27 cellular contexts compared by ENCODE assay signal in the genomic region with DNA sequence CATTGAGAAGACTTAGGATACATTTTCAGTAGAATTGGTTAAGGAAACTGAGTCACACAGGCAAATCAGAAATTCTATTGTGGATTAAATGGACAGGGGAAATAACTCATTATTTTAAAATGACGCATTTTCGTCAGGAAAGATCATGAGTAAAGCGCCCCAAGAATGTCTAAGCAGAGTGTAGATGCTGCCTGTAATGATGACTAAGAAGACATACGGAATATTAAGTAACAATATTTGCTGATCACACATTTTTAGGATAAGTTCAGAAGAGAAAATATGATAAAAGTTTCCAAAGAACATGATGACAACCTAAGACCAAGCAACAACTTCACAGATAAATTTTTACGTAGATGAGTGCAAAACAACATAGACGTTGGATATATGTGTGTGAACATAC.
DNase-seq lines count a peak whose midpoint lies in the region; ATAC-seq, FAIRE-seq and TF ChIP-seq lines count a peak whose summit lies in the region.
"Had no signal": no experiment of that assay in that cellular context is flagged by ENCODE, and none has a peak within 500 bp of the region (broad histone marks: within the 10 kb centered on the region; RNA-seq: fewer than 3 reads in every experiment).

No MANE protein-coding gene starts in this region.

- H3K4me3 ChIP-seq in HepG2 (replicated peaks in 1 of 3; ENCODE audit: insufficient read depth in 1 of 3, low read depth in 2 of 3, low read length in 3 of 3) (no peak overlapping the region), right lobe of liver (no peak overlapping the region), SJSA1 (no peak overlapping the region), fibroblast of lung (replicated peaks in 1 of 4; ENCODE audit: control extremely low read depth in 1 of 4, insufficient read depth in 1 of 4, low read depth in 3 of 4, low read length in 4 of 4) (no peak overlapping the region), skeletal muscle satellite cell (ENCODE audit: low read length) (peak overlapping the region; percentile 66)
- H3K4me3 ChIP-seq: ovary, SJCRH30, transverse colon had no signal

- no peak for FAIRE-seq in HepG2 (lab: Jason Lieb, UNC)
- FAIRE-seq: GM19239 had no signal

- intact Hi-C loops in HepG2 (cut with micrococcal nuclease; ENCODE audit: unreplicated experiment), result no loop called here
- intact Hi-C loops in right lobe of liver (cut with DNase I), result no loop called here

- H3K27ac ChIP-seq in HepG2 (ENCODE audit: extremely low read length, insufficient read depth, low read length) (no peak overlapping the region), right lobe of liver (no peak overlapping the region), SJSA1 (0 out of 2 replicates have a peak overlapping the region, but pooled peaks have one; percentile 33), fibroblast of lung (ENCODE audit: insufficient read depth, low read length) (no peak overlapping the region)
- H3K27ac ChIP-seq: ovary, SJCRH30, transverse colon had no signal

- H3K9me3 ChIP-seq in HepG2 (ENCODE audit: low read length), result no peaks in the 10 kb centered on the region
- H3K9me3 ChIP-seq in right lobe of liver, result no peaks in the 10 kb centered on the region
- no peaks in the 10 kb centered on the region for H3K9me3 ChIP-seq in SJSA1 (replicated peaks)
- H3K9me3 ChIP-seq in fibroblast of lung (ENCODE audit: control insufficient read depth, insufficient read depth, low read depth, low read length), result no peaks in the 10 kb centered on the region
- H3K9me3 ChIP-seq in skeletal muscle satellite cell (replicated peaks; ENCODE audit: low read length), result no peaks in the 10 kb centered on the region
- H3K9me3 ChIP-seq: SJCRH30, transverse colon had no signal

- H2AFZ ChIP-seq in HepG2 (ENCODE audit: low read length) (no peak overlapping the region), fibroblast of lung (ENCODE audit: low read length) (no peak overlapping the region)

- WGBS in HepG2 (ENCODE audit: low lambda C conversion rate), result 27% methylated on average over 6 of the region's 6 CpGs
- 56% methylated on average over 6 of the region's 6 CpGs for WGBS in right lobe of liver (ENCODE audit: insufficient coverage, low coverage, low lambda C conversion rate, missing lambda C conversion rate)

- H3K4me2 ChIP-seq in HepG2 (ENCODE audit: low read depth, low read length) (no peak overlapping the region), fibroblast of lung (ENCODE audit: extremely low read depth, insufficient read depth, low read length) (no peak overlapping the region), skeletal muscle satellite cell (ENCODE audit: low read length) (peak overlapping the region; percentile 87)

- CTCF ChIA-PET in HepG2 (lab: Yijun Ruan, JAX; ENCODE audit: low intra/inter-chr PET ratio, low total read pairs), result no interaction called here

- H3K9ac ChIP-seq in HepG2 (ENCODE audit: insufficient read depth, low read depth, low read length) (no peak overlapping the region), fibroblast of lung (ENCODE audit: insufficient read depth, low read length) (no peak overlapping the region), skeletal muscle satellite cell (ENCODE audit: low read depth, low read length) (peak overlapping the region; percentile 81)

- H3K4me1 ChIP-seq in HepG2 (ENCODE audit: insufficient read depth, low read length), result no peaks in the 10 kb centered on the region
- H3K4me1 ChIP-seq in right lobe of liver, result no peaks in the 10 kb centered on the region
- H3K4me1 ChIP-seq in SJSA1 (replicated peaks), result peaks cover 15% of the 10 kb centered on the region
- no peaks in the 10 kb centered on the region for H3K4me1 ChIP-seq in fibroblast of lung (ENCODE audit: control insufficient read depth, extremely low read depth, insufficient read depth, low read length)
- peaks cover 30% of the 10 kb centered on the region for H3K4me1 ChIP-seq in skeletal muscle satellite cell (ENCODE audit: control insufficient read depth, insufficient read depth, low read length)
- H3K4me1 ChIP-seq: SJCRH30, transverse colon had no signal

- no peak for TF ChIP-seq CTCF in HepG2 (CRISPR knock-in tag; IDR thresholded peaks at IDR 0.05)
- no peak for TF ChIP-seq CTCF in right lobe of liver (IDR thresholded peaks at IDR 0.05)
- no peak for TF ChIP-seq CTCF in fibroblast of lung (conservative IDR thresholded peaks at IDR 0.05 in 1 of 2, IDR thresholded peaks at IDR 0.05 in 1 of 2; ENCODE audit: low read depth in 1 of 2, low read length in 2 of 2)

- H3K27me3 ChIP-seq in HepG2 (ENCODE audit: control insufficient read depth in 1 of 2, insufficient read depth in 2 of 2, low read length in 2 of 2) (peaks cover 0 to 5% of the 10 kb centered on the region in 2 experiments; a peak in 1 of 5 replicates), right lobe of liver (no peaks in the 10 kb centered on the region), SJSA1 (replicated peaks) (no peaks in the 10 kb centered on the region), fibroblast of lung (ENCODE audit: control insufficient read depth, insufficient read depth, low read length) (no peaks in the 10 kb centered on the region), skeletal muscle satellite cell (ENCODE audit: control insufficient read depth, insufficient read depth, low read length) (no peaks in the 10 kb centered on the region)
- H3K27me3 ChIP-seq: ovary, SJCRH30, transverse colon had no signal

- H3K36me3 ChIP-seq in HepG2 (replicated peaks in 1 of 2; ENCODE audit: control insufficient read depth in 1 of 2, insufficient read depth in 2 of 2, low read length in 2 of 2) (no peaks in the 10 kb centered on the region), right lobe of liver (no peaks in the 10 kb centered on the region), SJSA1 (no peaks in the 10 kb centered on the region), fibroblast of lung (ENCODE audit: control insufficient read depth, insufficient read depth, low read length) (no peaks in the 10 kb centered on the region), skeletal muscle satellite cell (ENCODE audit: insufficient read depth, low read length) (no peaks in the 10 kb centered on the region)
- H3K36me3 ChIP-seq: ovary, SJCRH30, transverse colon had no signal

- in situ Hi-C loops in HepG2 (cut with HindIII; ENCODE audit: extremely low pct_ligation_motif_present, low pct_unique_long_range_greater_than_20kb), result no loop called here

- TF ChIP-seq RAD21 in HepG2 (CRISPR knock-in tag; IDR thresholded peaks at IDR 0.05), result no peak

- no peak for ATAC-seq in HepG2
- no peak for ATAC-seq in right lobe of liver
- ATAC-seq in HG02588 (IDR thresholded peaks at IDR 0.05; ENCODE audit: unreplicated experiment), result no peak
- ATAC-seq in GM18873 (IDR thresholded peaks at IDR 0.05; ENCODE audit: low FRiP score, unreplicated experiment), result no peak
- ATAC-seq: activated CD8-positive, alpha-beta T cell treated with anti-CD3 and anti-CD28 coated beads, Interleukin-2, amount 10 ng/mL, durations not matched to agents 7 days and 5 days; HCT116; left ventricle myocardium superior; natural killer cell had no signal

- TF ChIP-seq POLR2A in HepG2 (IDR thresholded peaks at IDR 0.05; ENCODE audit: insufficient read depth in 1 of 2, low read depth in 2 of 2, low read length in 2 of 2) (no peak), right lobe of liver (IDR thresholded peaks at IDR 0.05) (no peak)

- no TSS peak for BruUV-seq in HepG2 (replicated peaks; lab: Mats Ljungman, UMichigan)

- H4K20me1 ChIP-seq in HepG2 (ENCODE audit: insufficient read depth, low read length) (no peaks in the 10 kb centered on the region), fibroblast of lung (ENCODE audit: control insufficient read depth, extremely low read depth, insufficient read depth, low read length) (no peaks in the 10 kb centered on the region)

- POLR2A ChIA-PET in HepG2 (lab: Yijun Ruan, JAX), result no interaction called here

- DNase-seq in HepG2 (ENCODE audit: low spot score), result no peak
- DNase-seq in right lobe of liver, result no peak
- DNase-seq in SJSA1 (ENCODE audit: low read depth in 1 of 2, low spot score in 2 of 2), result no peak
- DNase-seq in fibroblast of lung (ENCODE audit: low read depth in 2 of 2), result peak; percentile 38 to 64
- no peak for DNase-seq in activated CD8-positive, alpha-beta memory T cell treated with anti-CD3 and anti-CD28 coated beads, Interleukin-2, amount 50 U/mL, for 48 hours
- DNase-seq: 8988T; activated CD4-positive, alpha-beta T cell treated with anti-CD3 and anti-CD28 coated beads for 1 hour; activated CD8-positive, alpha-beta T cell treated with anti-CD3 and anti-CD28 coated beads, Interleukin-2, amount 10 ng/mL, durations not matched to agents 7 days and 5 days; activated effector memory CD4-positive, alpha-beta T cell treated with Interleukin-2 at 50 U/mL for 16 hours; activated T-cell treated with anti-CD3 and anti-CD28 coated beads for 4 hours; aorta; CD4-positive, alpha-beta memory T cell; islet precursor cell; left ventricle myocardium superior; natural killer cell; NCI-H1092 treated with DMSO at 0.1 percent for 48 hours; NCI-H187 treated with DMSO at 0.1 percent for 48 hours; NCI-H526 treated with DMSO at 0.1 percent for 48 hours; ovary; SJCRH30; stimulated activated CD4-positive, alpha-beta T cell treated with anti-CD3 and anti-CD28 coated beads, Interleukin-2, amount 100 ng/mL, for 48 hours; transverse colon had no signal

- H3K79me2 ChIP-seq in HepG2 (ENCODE audit: insufficient read depth, low read length) (no peaks in the 10 kb centered on the region), fibroblast of lung (ENCODE audit: control insufficient read depth, insufficient read depth, low read length) (no peaks in the 10 kb centered on the region)

- no peak for TF ChIP-seq EP300 in HepG2 (IDR thresholded peaks at IDR 0.05; ENCODE audit: low read depth in 2 of 2, low read length in 2 of 2)
- TF ChIP-seq EP300 in HepG2 (CRISPR knock-in tag; IDR thresholded peaks at IDR 0.05; ENCODE audit: borderline replicate concordance), result no peak

TF ChIP-seq in HepG2, 621 proteins besides CTCF, POLR2A, EP300 and RAD21:
- TF ChIP-seq MAFF (IDR thresholded peaks at IDR 0.05; ENCODE audit: low read depth, low read length) (peak; percentile 87), MAFK (conservative IDR thresholded peaks at IDR 0.05 in 1 of 2, IDR thresholded peaks at IDR 0.05 in 1 of 2; ENCODE audit: low read length in 2 of 2) (peak; percentile 74 to 88), KLF6 (CRISPR knock-in tag; IDR thresholded peaks at IDR 0.05) (no peak), BCL6 (CRISPR knock-in tag; IDR thresholded peaks at IDR 0.05) (no peak), NFIC (IDR thresholded peaks at IDR 0.05; ENCODE audit: low read length) (no peak), SRSF4 (IDR thresholded peaks at IDR 0.05; ENCODE audit: low read depth, low read length, poor library complexity, severe bottlenecking) (no peak), ZNF605 (CRISPR knock-in tag; IDR thresholded peaks at IDR 0.05) (no peak), ZNF780A (CRISPR knock-in tag; IDR thresholded peaks at IDR 0.05) (no peak), ZNF263 (CRISPR knock-in tag; IDR thresholded peaks at IDR 0.05) (no peak), ZNF878 (CRISPR knock-in tag; IDR thresholded peaks at IDR 0.05) (no peak)

Comparison
In these comparisons a context has a peak if more than half of its experiments do, and no peak if none do; other contexts are left out.
1. DNase-seq: peak in fibroblast of lung (2 of 2); none in HepG2 (single experiment), right lobe of liver (0 of 3), SJSA1 (0 of 2) and activated CD8-positive, alpha-beta memory T cell treated with anti-CD3 and anti-CD28 coated beads, Interleukin-2, amount 50 U/mL, for 48 hours (single experiment).